27 cellular contexts compared by ENCODE assay signal in the genomic region with DNA sequence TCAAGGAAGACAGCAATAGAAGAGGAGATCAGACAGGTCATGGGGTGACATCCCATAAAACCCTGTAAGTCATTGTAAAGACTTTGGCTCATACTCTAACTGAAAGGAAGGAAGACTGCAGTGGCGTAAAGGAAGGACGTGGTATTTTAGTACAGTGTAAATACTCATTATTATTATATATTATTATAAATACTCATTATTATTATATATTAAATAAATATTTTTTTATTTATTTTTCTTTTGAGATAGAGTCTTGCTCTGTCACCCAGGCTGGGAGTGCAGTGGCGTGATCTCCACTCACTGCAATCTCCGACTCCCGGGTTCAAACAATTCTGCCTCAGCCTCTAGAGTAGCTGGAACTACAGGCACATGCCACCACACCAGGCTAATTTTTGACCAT. TPM values are rescaled to one million over a fixed set of nuclear protein-coding genes. Genes with fewer than 3 reads are reported as not detected.
"Had no signal": no experiment of that assay in that cellular context is flagged by ENCODE, and none has a peak within 500 bp of the region (broad histone marks: within the 10 kb centered on the region; RNA-seq: fewer than 3 reads in every experiment).

No MANE protein-coding gene starts in this region.

- H3K27ac ChIP-seq: colonic mucosa, epithelial cell of prostate, esophagus squamous epithelium, gastrocnemius medialis, heart right ventricle, left lung, lower lobe of right lung had no signal

- H3K9me3 ChIP-seq: colonic mucosa, esophagus squamous epithelium, gastrocnemius medialis, left lung, lower lobe of right lung, mucosa of descending colon had no signal

- H3K27me3 ChIP-seq: colonic mucosa, esophagus squamous epithelium, gastrocnemius medialis, heart right ventricle had no signal

- H3K27ac Mint-ChIP-seq: dendritic cell treated with granulocyte-macrophage colony-stimulating factor and Interleukin-4, amounts not matched to agents 40 ng/mL and 50 ng/mL, for 4 days; effector memory CD8-positive, alpha-beta T cell; endodermal cell; mesothelial cell of epicardium; naive B cell had no signal

- H3K36me3 Mint-ChIP-seq: mesothelial cell of epicardium, naive B cell had no signal

- H3K4me3 ChIP-seq: colonic mucosa, esophagus squamous epithelium, gastrocnemius medialis, heart right ventricle, left lung, lower lobe of right lung, mucosa of descending colon had no signal

- H3K9me3 Mint-ChIP-seq: dendritic cell treated with granulocyte-macrophage colony-stimulating factor and Interleukin-4, amounts not matched to agents 40 ng/mL and 50 ng/mL, for 4 days; effector memory CD8-positive, alpha-beta T cell; mesothelial cell of epicardium had no signal

- H3K36me3 ChIP-seq: colonic mucosa, esophagus squamous epithelium, gastrocnemius medialis, heart right ventricle, left lung, lower lobe of right lung had no signal

- H3K4me3 Mint-ChIP-seq: dendritic cell treated with granulocyte-macrophage colony-stimulating factor and Interleukin-4, amounts not matched to agents 40 ng/mL and 50 ng/mL, for 4 days; effector memory CD8-positive, alpha-beta T cell; endodermal cell; mesothelial cell of epicardium; naive B cell had no signal

- ATAC-seq: effector memory CD8-positive, alpha-beta T cell; esophagus mucosa; gastrocnemius medialis; heart right ventricle; left cardiac atrium; left lung; left ventricle myocardium superior; lower lobe of right lung; mucosa of descending colon had no signal

- DNase-seq: colonic mucosa; cortex of kidney; effector CD8-positive, alpha-beta T cell; effector memory CD8-positive, alpha-beta T cell; endodermal cell; erythroblast; esophagus squamous epithelium; foreskin fibroblast; foreskin melanocyte; gastrocnemius medialis; glutamatergic neuron; head of caudate nucleus; heart right ventricle; hippocampal formation; left cardiac atrium; left lung; left ventricle myocardium superior; lower lobe of right lung; mesenchymal stem cell; naive B cell had no signal

RNA-seq across cellular contexts. Expression of a gene that starts 26.6 kb away (rescaled TPM):
- total RNA-seq: dermis microvascular lymphatic vessel endothelial cell, glomerular endothelial cell, left ventricle myocardium superior had no signal
